8 cellular contexts compared by ENCODE assay signal in the genomic region with DNA sequence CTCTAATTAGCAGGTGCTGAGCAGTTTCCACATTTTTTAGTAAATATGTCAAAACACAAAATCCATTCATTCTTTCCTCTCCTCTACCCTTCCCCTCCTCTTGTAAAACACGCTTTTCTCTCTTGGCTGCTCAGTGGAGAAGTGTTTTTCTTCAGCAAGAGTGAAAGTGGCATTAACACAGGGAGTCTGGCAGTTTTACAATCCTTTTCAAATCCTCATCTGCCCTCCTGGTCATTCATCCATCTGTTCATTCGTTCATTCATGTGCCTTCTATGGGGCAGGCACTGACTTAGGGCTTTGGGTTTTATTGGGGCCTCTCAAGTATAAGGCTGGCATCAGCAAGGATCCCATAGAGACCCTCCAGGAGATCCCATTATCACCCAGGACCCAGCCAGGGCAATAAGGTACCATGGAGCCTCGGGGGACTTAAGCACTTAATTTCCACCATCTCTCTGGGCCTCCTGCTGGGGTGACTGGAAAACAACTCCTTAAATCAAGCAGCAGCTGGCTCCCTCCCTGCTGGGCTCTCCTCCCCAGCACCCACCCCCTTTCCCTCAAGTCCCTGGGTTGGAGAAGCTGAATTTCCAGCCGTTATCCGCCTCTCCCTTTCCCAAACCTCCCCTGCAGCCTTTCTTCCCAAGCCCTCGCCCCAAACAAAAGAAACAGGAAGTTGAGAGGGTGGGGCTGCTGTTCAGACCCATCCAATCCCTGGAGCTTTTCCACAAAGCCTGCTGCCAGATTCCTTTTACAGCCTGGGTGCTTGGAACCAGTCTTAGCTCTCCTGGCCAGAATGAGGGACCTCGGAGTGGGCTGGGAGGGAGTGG. TPM values are rescaled to one million over a fixed set of nuclear protein-coding genes. Genes with fewer than 3 reads are reported as not detected.
DNase-seq lines count a peak whose midpoint lies in the region; ATAC-seq and TF ChIP-seq lines count a peak whose summit lies in the region.

No MANE protein-coding gene starts in this region.

- H3K27me3 ChIP-seq in NT2/D1 (ENCODE audit: insufficient read depth, insufficient read length) = peaks cover 9% of the 10 kb centered on the region
- no peaks in the 10 kb centered on the region for H3K27me3 ChIP-seq in gastroesophageal sphincter

- no peaks in the 10 kb centered on the region for H3K9me3 ChIP-seq in NT2/D1 (ENCODE audit: insufficient read depth, low read length)
- no peaks in the 10 kb centered on the region for H3K9me3 ChIP-seq in gastroesophageal sphincter

- intact Hi-C loops in sciatic nerve (cut with DNase I) = no loop called here

- peaks cover 12% of the 10 kb centered on the region for H3K4me1 ChIP-seq in NT2/D1 (ENCODE audit: insufficient read depth, insufficient read length)
- H3K4me1 ChIP-seq in gastroesophageal sphincter = peaks cover 0 to 25% (median 15%) of the 10 kb centered on the region in 3 donors

- H3K4me3 ChIP-seq in HFF-Myc (replicated peaks; ENCODE audit: low read depth, low read length) (no peak overlapping the region), NT2/D1 (ENCODE audit: insufficient read length, low read depth) (no peak overlapping the region), gastroesophageal sphincter (no peak overlapping the region)

- DNase-seq in HFF-Myc (ENCODE audit: extremely low read depth, low read depth) (peak; percentile 72), NT2/D1 (ENCODE audit: low read depth, low spot score) (peak; percentile 90), sciatic nerve (ENCODE audit: low spot score) (no peak), GM10266 (ENCODE audit: extremely low spot score) (no peak), epidermal melanocyte (ENCODE audit: insufficient read length, low spot score) (no peak)
- no peak for DNase-seq in stimulated activated naive CD8-positive, alpha-beta T cell treated with anti-CD3 and anti-CD28 coated beads, Interleukin-15, Interleukin-2, amounts not matched to agents 100 U/mL and 50 U/mL, for 24 hours

- H3K27ac ChIP-seq in gastroesophageal sphincter = peak overlapping the region in 3 of 4 donors; percentile 46 to 55 (median 47)

- no peaks in the 10 kb centered on the region for H3K36me3 ChIP-seq in NT2/D1 (ENCODE audit: insufficient read depth, insufficient read length, low read length)
- no peaks in the 10 kb centered on the region for H3K36me3 ChIP-seq in gastroesophageal sphincter

- ATAC-seq in gastroesophageal sphincter = peak; percentile 54
- peak; percentile 56 for ATAC-seq in sciatic nerve
- ATAC-seq in stimulated activated naive CD8-positive, alpha-beta T cell treated with anti-CD3 and anti-CD28 coated beads, Interleukin-15, Interleukin-2, amounts not matched to agents 100 U/mL and 50 U/mL, for 24 hours = no peak
- no peak for ATAC-seq in HG03565 (IDR thresholded peaks at IDR 0.05; ENCODE audit: unreplicated experiment)

- WGBS in gastroesophageal sphincter (ENCODE audit: low coverage in 1 of 2), 2 donors = 33 to 46% methylated on average over 4 to 5 of the region's 7 CpGs

- no peak for TF ChIP-seq EP300 in gastroesophageal sphincter (IDR thresholded peaks at IDR 0.05)

- no peak for TF ChIP-seq POLR2A in gastroesophageal sphincter (IDR thresholded peaks at IDR 0.05)

- no peak overlapping the region for H3K9ac ChIP-seq in NT2/D1 (ENCODE audit: insufficient read length, low read depth)

- TF ChIP-seq CTCF in HFF-Myc (IDR thresholded peaks at IDR 0.05; ENCODE audit: low read depth, low read length, missing control alignments) (no peak), gastroesophageal sphincter (IDR thresholded peaks at IDR 0.05) (no peak), GM10266 (IDR thresholded peaks at IDR 0.05; ENCODE audit: control insufficient read depth, insufficient read depth, low read depth, missing control alignments) (no peak)

RNA-seq across cellular contexts. Expression of gene MARCHF4, which starts 32.6 kb away (rescaled TPM):
- total RNA-seq in gastroesophageal sphincter (not detected), sciatic nerve (not detected)

Comparison
In these comparisons a context has a peak if more than half of its experiments do, and no peak if none do; other contexts are left out.
1. DNase-seq: peak in HFF-Myc (single experiment) and NT2/D1 (single experiment); none in sciatic nerve (single experiment), GM10266 (single experiment), stimulated activated naive CD8-positive, alpha-beta T cell treated with anti-CD3 and anti-CD28 coated beads, Interleukin-15, Interleukin-2, amounts not matched to agents 100 U/mL and 50 U/mL, for 24 hours (single experiment) and epidermal melanocyte (single experiment).
2. ATAC-seq: peak in gastroesophageal sphincter (single experiment) and sciatic nerve (single experiment); none in stimulated activated naive CD8-positive, alpha-beta T cell treated with anti-CD3 and anti-CD28 coated beads, Interleukin-15, Interleukin-2, amounts not matched to agents 100 U/mL and 50 U/mL, for 24 hours (single experiment) and HG03565 (single experiment).